9 cellular contexts compared by ENCODE assay signal in the genomic region with DNA sequence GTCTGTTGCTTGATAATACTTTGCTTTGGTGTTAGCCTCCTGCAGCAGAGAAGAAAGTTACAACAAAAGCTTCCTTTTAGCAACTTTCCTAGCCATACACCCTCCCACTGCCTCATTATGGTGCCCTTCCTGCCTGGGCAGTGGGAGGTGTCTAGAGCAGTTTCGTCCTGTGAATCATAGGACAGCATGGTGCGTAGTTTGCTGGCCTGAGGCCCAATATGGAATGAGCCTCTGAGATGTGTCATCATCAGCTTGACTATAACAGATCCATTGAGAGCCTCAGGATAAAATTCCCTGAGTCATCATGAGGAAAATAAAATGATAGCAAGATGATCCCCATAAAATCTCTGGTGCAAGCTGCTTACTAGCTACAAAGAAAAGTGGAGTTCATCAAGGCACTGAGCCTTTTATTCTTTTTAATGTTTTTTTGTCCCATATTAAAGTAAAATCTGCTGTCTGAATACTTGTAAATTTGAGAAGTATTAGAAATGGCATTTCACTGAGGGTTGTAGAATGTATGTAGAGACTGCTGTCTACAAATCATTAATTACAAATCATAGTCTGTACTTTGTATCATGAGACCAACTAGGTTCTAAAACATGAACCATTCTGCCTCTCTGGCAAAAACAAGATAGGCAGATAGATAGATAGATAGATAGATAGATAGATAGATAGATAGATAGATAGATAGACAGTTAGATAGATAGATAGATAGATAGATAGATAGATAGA.
DNase-seq lines count a peak whose midpoint lies in the region; ATAC-seq and TF ChIP-seq lines count a peak whose summit lies in the region.
"Had no signal": no experiment of that assay in that cellular context is flagged by ENCODE, and none has a peak within 500 bp of the region (broad histone marks: within the 10 kb centered on the region; RNA-seq: fewer than 3 reads in every experiment).

No MANE protein-coding gene starts in this region.

- DNase-seq in AG09319 (ENCODE audit: extremely low read depth, low read depth) = peak; percentile 0
- peak; percentile 81 for DNase-seq in LNCaP clone FGC (ENCODE audit: low read depth)
- DNase-seq in brain pericyte (ENCODE audit: low read depth, low spot score) = peak; percentile 85
- DNase-seq in mesendoderm = peak; percentile 51
- DNase-seq in activated CD8-positive, alpha-beta T cell treated with anti-CD3 and anti-CD28 coated beads, Interleukin-2, amount 10 ng/mL, durations not matched to agents 7 days and 5 days = no peak
- DNase-seq in mesenteric fat pad (ENCODE audit: low spot score) = no peak
- no peak for DNase-seq in GM10266 (ENCODE audit: extremely low spot score)
- DNase-seq in gastrocnemius medialis = no peak
- DNase-seq: central memory CD4-positive, alpha-beta T cell had no signal

- no peaks in the 10 kb centered on the region for H3K4me1 Mint-ChIP-seq in activated CD8-positive, alpha-beta T cell treated with anti-CD3 and anti-CD28 coated beads, Interleukin-2, amount 10 ng/mL, durations not matched to agents 7 days and 5 days (ENCODE audit: low read depth)

- H3K79me2 ChIP-seq in mesendoderm (ENCODE audit: control insufficient read depth, insufficient read depth, low read length) = no peaks in the 10 kb centered on the region

- no peak overlapping the region for H2BK120ac ChIP-seq in mesendoderm (ENCODE audit: low read depth, low read length)

- no peak overlapping the region for H3K27ac ChIP-seq in mesendoderm (ENCODE audit: low read depth, low read length)
- no peak overlapping the region for H3K27ac ChIP-seq in gastrocnemius medialis

- no peak overlapping the region for H2BK15ac ChIP-seq in mesendoderm (replicated peaks; ENCODE audit: low read depth)

- no peak for ATAC-seq in activated CD8-positive, alpha-beta T cell treated with anti-CD3 and anti-CD28 coated beads, Interleukin-2, amount 10 ng/mL, durations not matched to agents 7 days and 5 days
- no peak for ATAC-seq in gastrocnemius medialis

- H3K9me3 Mint-ChIP-seq in activated CD8-positive, alpha-beta T cell treated with anti-CD3 and anti-CD28 coated beads, Interleukin-2, amount 10 ng/mL, durations not matched to agents 7 days and 5 days (ENCODE audit: insufficient read depth) = no peaks in the 10 kb centered on the region

- intact Hi-C loops in gastrocnemius medialis (cut with DNase I; ENCODE audit: low total_unique reads) = no loop called here

- WGBS in mesendoderm (ENCODE audit: extremely low coverage, insufficient coverage, low lambda C conversion rate) = no CpG with 5 or more reads among the region's 2 CpGs

- TF ChIP-seq POLR2A in gastrocnemius medialis (IDR thresholded peaks at IDR 0.05) = no peak

- no peak overlapping the region for H4K8ac ChIP-seq in mesendoderm (ENCODE audit: low read depth, low read length)

- no peak overlapping the region for H2AK5ac ChIP-seq in mesendoderm (ENCODE audit: low read length)

- H3K4me2 ChIP-seq in mesendoderm (ENCODE audit: low read length) = no peak overlapping the region

- no peaks in the 10 kb centered on the region for H3K36me3 ChIP-seq in mesendoderm (ENCODE audit: control insufficient read depth, insufficient read depth, low read length)
- H3K36me3 ChIP-seq in gastrocnemius medialis = no peaks in the 10 kb centered on the region

- H3K4me3 Mint-ChIP-seq in activated CD8-positive, alpha-beta T cell treated with anti-CD3 and anti-CD28 coated beads, Interleukin-2, amount 10 ng/mL, durations not matched to agents 7 days and 5 days = no peak overlapping the region

- H3K9ac ChIP-seq in mesendoderm (ENCODE audit: low read length) = no peak overlapping the region

- H3K79me1 ChIP-seq in mesendoderm (ENCODE audit: low read length) = no peaks in the 10 kb centered on the region

- no peaks in the 10 kb centered on the region for H3K27me3 Mint-ChIP-seq in activated CD8-positive, alpha-beta T cell treated with anti-CD3 and anti-CD28 coated beads, Interleukin-2, amount 10 ng/mL, durations not matched to agents 7 days and 5 days (ENCODE audit: low read depth)

- H3K23ac ChIP-seq in mesendoderm (ENCODE audit: low read length) = no peak overlapping the region

- H4K5ac ChIP-seq in mesendoderm (ENCODE audit: low read length) = no peak overlapping the region

- H3K36me3 Mint-ChIP-seq in activated CD8-positive, alpha-beta T cell treated with anti-CD3 and anti-CD28 coated beads, Interleukin-2, amount 10 ng/mL, durations not matched to agents 7 days and 5 days (ENCODE audit: low read depth) = no peaks in the 10 kb centered on the region

- no peak overlapping the region for H3K4me3 ChIP-seq in LNCaP clone FGC (ENCODE audit: low read depth, low read length)
- no peak overlapping the region for H3K4me3 ChIP-seq in mesendoderm (ENCODE audit: low read length)
- H3K4me3 ChIP-seq in gastrocnemius medialis = no peak overlapping the region

- no peak overlapping the region for H3K27ac Mint-ChIP-seq in activated CD8-positive, alpha-beta T cell treated with anti-CD3 and anti-CD28 coated beads, Interleukin-2, amount 10 ng/mL, durations not matched to agents 7 days and 5 days

- in situ Hi-C loops in gastrocnemius medialis (cut with MboI; ENCODE audit: low sequenced_read_pairs in 4 of 4) = no loop called here

- POLR2A ChIA-PET in activated CD8-positive, alpha-beta T cell treated with anti-CD3 and anti-CD28 coated beads, Interleukin-2, amount 10 ng/mL, durations not matched to agents 7 days and 5 days (lab: Charles Lee) = no interaction called here

- H3K4me1 ChIP-seq in mesendoderm (ENCODE audit: control insufficient read depth, low read depth, low read length) (peaks cover 2% of the 10 kb centered on the region), gastrocnemius medialis (no peaks in the 10 kb centered on the region)

- TF ChIP-seq CTCF in AG09319 (IDR thresholded peaks at IDR 0.05; ENCODE audit: low read depth, low read length) (no peak), LNCaP clone FGC (IDR thresholded peaks at IDR 0.05; ENCODE audit: control insufficient read depth, extremely low read depth, insufficient read depth) (no peak), GM10266 (IDR thresholded peaks at IDR 0.05; ENCODE audit: control insufficient read depth, insufficient read depth, low read depth, missing control alignments) (no peak), gastrocnemius medialis (IDR thresholded peaks at IDR 0.05 in 4 of 5, conservative IDR thresholded peaks at IDR 0.05 in 1 of 5) (no peak)

- no peaks in the 10 kb centered on the region for H3K27me3 ChIP-seq in mesendoderm (ENCODE audit: insufficient read depth, low read length, poor library complexity)
- H3K27me3 ChIP-seq in gastrocnemius medialis = no peaks in the 10 kb centered on the region

- H2BK5ac ChIP-seq in mesendoderm (ENCODE audit: low read length) = no peak overlapping the region

- no peak overlapping the region for H3K18ac ChIP-seq in mesendoderm (ENCODE audit: low read length)

- H3K4ac ChIP-seq in mesendoderm (ENCODE audit: low read depth, low read length) = no peak overlapping the region

- CTCF ChIA-PET in activated CD8-positive, alpha-beta T cell treated with anti-CD3 and anti-CD28 coated beads, Interleukin-2, amount 10 ng/mL, durations not matched to agents 7 days and 5 days (lab: Charles Lee) = no interaction called here

- no peak overlapping the region for H3K56ac ChIP-seq in mesendoderm (ENCODE audit: low read length)

- no peaks in the 10 kb centered on the region for H3K9me3 ChIP-seq in gastrocnemius medialis

Comparison
In these comparisons a context has a peak if more than half of its experiments do, and no peak if none do; other contexts are left out.
1. DNase-seq: peak in AG09319 (single experiment), LNCaP clone FGC (single experiment), brain pericyte (single experiment) and mesendoderm (single experiment); none in activated CD8-positive, alpha-beta T cell treated with anti-CD3 and anti-CD28 coated beads, Interleukin-2, amount 10 ng/mL, durations not matched to agents 7 days and 5 days (single experiment), mesenteric fat pad (single experiment), GM10266 (single experiment) and gastrocnemius medialis (0 of 2).